Comparison of ENCODE assay signal across 1 cellular context in the genomic region with DNA sequence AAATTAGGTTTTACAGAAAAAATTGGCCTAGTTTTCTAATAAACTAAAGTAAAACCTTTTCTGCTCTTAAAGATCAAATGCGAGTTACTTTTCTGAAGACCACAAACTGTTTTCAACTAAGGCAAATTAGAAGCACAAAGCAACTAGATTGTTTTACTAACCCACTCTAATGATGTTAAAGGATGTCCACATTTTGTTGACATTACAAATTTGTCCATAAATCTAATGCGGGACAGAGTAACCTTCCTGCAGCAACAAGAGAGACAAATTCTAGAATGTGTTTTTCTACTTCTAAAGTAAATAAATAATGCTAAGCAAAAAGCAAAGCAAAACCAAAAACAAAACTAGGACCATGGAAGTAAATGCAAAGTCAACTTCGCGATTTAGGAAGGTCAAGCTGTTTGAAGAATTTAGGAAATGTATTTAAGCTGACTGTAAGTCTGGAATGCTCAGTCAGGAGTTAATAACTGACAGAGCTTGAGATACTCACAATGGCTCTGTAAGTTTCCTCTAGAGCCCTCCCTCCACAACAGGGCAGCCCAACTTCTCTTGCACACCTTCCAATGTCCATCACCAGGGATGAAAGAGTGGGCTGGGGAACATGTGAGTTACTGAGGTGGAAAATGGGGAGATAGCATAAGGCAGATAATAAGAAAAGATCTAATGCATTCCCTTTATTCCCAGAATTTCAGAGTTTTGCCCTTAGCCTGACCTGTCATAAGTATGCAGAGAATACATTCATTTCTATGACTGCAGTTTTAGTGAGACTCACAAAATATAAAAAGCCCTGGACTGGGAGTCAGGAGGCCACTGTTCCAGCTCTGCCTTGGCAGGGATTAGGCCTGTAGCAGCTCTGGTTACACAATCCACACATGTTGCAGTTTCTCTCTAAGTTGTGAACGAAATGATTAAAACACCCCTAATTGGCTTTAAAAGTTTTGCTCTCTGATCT.
TF ChIP-seq lines count a peak whose summit lies in the region.

No MANE protein-coding gene starts in this region.

TF ChIP-seq in HepG2, 621 proteins besides CTCF, POLR2A, EP300 and RAD21 (continued from another document and continues in another):
- TF ChIP-seq ZNF770 (CRISPR knock-in tag; IDR thresholded peaks at IDR 0.05) (no peak), TSC22D2 (CRISPR knock-in tag; IDR thresholded peaks at IDR 0.05; ENCODE audit: borderline replicate concordance) (no peak), FOXA3 (CRISPR knock-in tag; IDR thresholded peaks at IDR 0.05) (peak; percentile 40; the same call in 1 of the 2 replicates), HNF4A (CRISPR knock-in tag; IDR thresholded peaks at IDR 0.05) (peak; percentile 31; the same call in 1 of the 2 replicates), NFIC (IDR thresholded peaks at IDR 0.05; ENCODE audit: low read length) (no peak; the same call in 1 of the 2 replicates), RXRB (CRISPR knock-in tag; IDR thresholded peaks at IDR 0.05; ENCODE audit: borderline replicate concordance) (peak; percentile 56; the same call in 1 of the 2 replicates), RFX3 (CRISPR knock-in tag; IDR thresholded peaks at IDR 0.05) (no peak), ZBED4 (CRISPR knock-in tag; IDR thresholded peaks at IDR 0.05; ENCODE audit: borderline replicate concordance) (no peak), SNAPC2 (CRISPR knock-in tag; IDR thresholded peaks at IDR 0.05) (no peak), ELF3 (CRISPR knock-in tag; IDR thresholded peaks at IDR 0.05) (peak; percentile 55; the same call in 1 of the 2 replicates), ZNF143 (CRISPR knock-in tag; IDR thresholded peaks at IDR 0.05) (no peak), ATF6 (CRISPR knock-in tag; conservative IDR thresholded peaks at IDR 0.05) (no peak), ZNF747 (CRISPR knock-in tag; IDR thresholded peaks at IDR 0.05; ENCODE audit: borderline replicate concordance) (no peak), EED (CRISPR knock-in tag; IDR thresholded peaks at IDR 0.05) (no peak), LRRFIP1 (CRISPR knock-in tag; conservative IDR thresholded peaks at IDR 0.05) (no peak), TGIF2 (CRISPR knock-in tag; IDR thresholded peaks at IDR 0.05) (peak; percentile 55; the same call in 1 of the 2 replicates), SIX1 (CRISPR knock-in tag; IDR thresholded peaks at IDR 0.05; ENCODE audit: borderline replicate concordance) (no peak), ZKSCAN5 (CRISPR knock-in tag; IDR thresholded peaks at IDR 0.05) (0 out of 2 replicates have a peak, but pooled peaks have one; percentile 31), ZNF720 (CRISPR knock-in tag; IDR thresholded peaks at IDR 0.05) (no peak), ZNF432 (CRISPR knock-in tag; IDR thresholded peaks at IDR 0.05; ENCODE audit: borderline replicate concordance) (no peak), RXRA (CRISPR knock-in tag; IDR thresholded peaks at IDR 0.05) (no peak; the same call in 1 of the 2 replicates), TARDBP (CRISPR knock-in tag; IDR thresholded peaks at IDR 0.05) (no peak), RARG (CRISPR knock-in tag; IDR thresholded peaks at IDR 0.05; ENCODE audit: low read depth) (no peak), RBFOX2 (IDR thresholded peaks at IDR 0.05; ENCODE audit: low read depth, low read length) (no peak), ZNF782 (CRISPR knock-in tag; IDR thresholded peaks at IDR 0.05; ENCODE audit: borderline replicate concordance) (no peak), ZFP36L2 (CRISPR knock-in tag; IDR thresholded peaks at IDR 0.05) (no peak), GTF2F1 (IDR thresholded peaks at IDR 0.05; ENCODE audit: low read length) (no peak), FOXA1 (IDR thresholded peaks at IDR 0.05) (no peak), FOXA1 (CRISPR knock-in tag; IDR thresholded peaks at IDR 0.05) (peak; percentile 26; the same call in 1 of the 2 replicates), ZNF343 (CRISPR knock-in tag; IDR thresholded peaks at IDR 0.05) (no peak), BRF2 (CRISPR knock-in tag; IDR thresholded peaks at IDR 0.05) (no peak), MIER2 (CRISPR knock-in tag; IDR thresholded peaks at IDR 0.05) (peak; percentile 52; the same call in 1 of the 2 replicates), ZBTB37 (CRISPR knock-in tag; IDR thresholded peaks at IDR 0.05) (no peak), ZNF256 (CRISPR knock-in tag; conservative IDR thresholded peaks at IDR 0.05) (no peak), MATR3 (CRISPR knock-in tag; IDR thresholded peaks at IDR 0.05) (no peak), ZKSCAN8 (CRISPR knock-in tag; IDR thresholded peaks at IDR 0.05; ENCODE audit: borderline replicate concordance) (no peak), PHB2 (IDR thresholded peaks at IDR 0.05; ENCODE audit: partially characterized antibody) (no peak), ZNF597 (CRISPR knock-in tag; IDR thresholded peaks at IDR 0.05) (no peak), FOXO1 (CRISPR knock-in tag; IDR thresholded peaks at IDR 0.05) (no peak)
- TF ChIP-seq, protein P1, sequence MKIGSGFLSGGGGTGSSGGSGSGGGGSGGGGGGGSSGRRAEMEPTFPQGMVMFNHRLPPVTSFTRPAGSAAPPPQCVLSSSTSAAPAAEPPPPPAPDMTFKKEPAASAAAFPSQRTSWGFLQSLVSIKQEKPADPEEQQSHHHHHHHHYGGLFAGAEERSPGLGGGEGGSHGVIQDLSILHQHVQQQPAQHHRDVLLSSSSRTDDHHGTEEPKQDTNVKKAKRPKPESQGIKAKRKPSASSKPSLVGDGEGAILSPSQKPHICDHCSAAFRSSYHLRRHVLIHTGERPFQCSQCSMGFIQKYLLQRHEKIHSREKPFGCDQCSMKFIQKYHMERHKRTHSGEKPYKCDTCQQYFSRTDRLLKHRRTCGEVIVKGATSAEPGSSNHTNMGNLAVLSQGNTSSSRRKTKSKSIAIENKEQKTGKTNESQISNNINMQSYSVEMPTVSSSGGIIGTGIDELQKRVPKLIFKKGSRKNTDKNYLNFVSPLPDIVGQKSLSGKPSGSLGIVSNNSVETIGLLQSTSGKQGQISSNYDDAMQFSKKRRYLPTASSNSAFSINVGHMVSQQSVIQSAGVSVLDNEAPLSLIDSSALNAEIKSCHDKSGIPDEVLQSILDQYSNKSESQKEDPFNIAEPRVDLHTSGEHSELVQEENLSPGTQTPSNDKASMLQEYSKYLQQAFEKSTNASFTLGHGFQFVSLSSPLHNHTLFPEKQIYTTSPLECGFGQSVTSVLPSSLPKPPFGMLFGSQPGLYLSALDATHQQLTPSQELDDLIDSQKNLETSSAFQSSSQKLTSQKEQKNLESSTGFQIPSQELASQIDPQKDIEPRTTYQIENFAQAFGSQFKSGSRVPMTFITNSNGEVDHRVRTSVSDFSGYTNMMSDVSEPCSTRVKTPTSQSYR (CRISPR knock-in tag; IDR thresholded peaks at IDR 0.05; ENCODE audit: borderline replicate concordance): no peak
